Comparison of ENCODE assay signal across 1 cellular context in genomic region chr11:19307498-19307897, GRCh38.
TF ChIP-seq lines count a peak whose summit lies in the region.

No MANE protein-coding gene starts in this region.

TF ChIP-seq in H1, 55 proteins besides CTCF, POLR2A, EP300 and RAD21:
- TF ChIP-seq CTBP2 (IDR thresholded peaks at IDR 0.05; ENCODE audit: borderline replicate concordance, insufficient read depth, insufficient read length, low read length): no peak
- no peak for TF ChIP-seq HDAC6 (IDR thresholded peaks at IDR 0.05; ENCODE audit: low read depth, low read length)
- no peak for TF ChIP-seq CBX5 (IDR thresholded peaks at IDR 0.05; ENCODE audit: low read depth, low read length)
- no peak for TF ChIP-seq BACH1 (IDR thresholded peaks at IDR 0.05; ENCODE audit: low read length)
- TF ChIP-seq, protein P1, sequence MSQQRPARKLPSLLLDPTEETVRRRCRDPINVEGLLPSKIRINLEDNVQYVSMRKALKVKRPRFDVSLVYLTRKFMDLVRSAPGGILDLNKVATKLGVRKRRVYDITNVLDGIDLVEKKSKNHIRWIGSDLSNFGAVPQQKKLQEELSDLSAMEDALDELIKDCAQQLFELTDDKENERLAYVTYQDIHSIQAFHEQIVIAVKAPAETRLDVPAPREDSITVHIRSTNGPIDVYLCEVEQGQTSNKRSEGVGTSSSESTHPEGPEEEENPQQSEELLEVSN (IDR thresholded peaks at IDR 0.05): no peak
- no peak for TF ChIP-seq BRCA1 (IDR thresholded peaks at IDR 0.05; ENCODE audit: low read depth, low read length)
- no peak for TF ChIP-seq TCF12 (IDR thresholded peaks at IDR 0.05; ENCODE audit: low read depth, low read length)
- TF ChIP-seq TBP (IDR thresholded peaks at IDR 0.05; ENCODE audit: low read depth, low read length): no peak
- TF ChIP-seq RBBP5 (IDR thresholded peaks at IDR 0.05; ENCODE audit: borderline replicate concordance, low read depth, low read length): no peak
- TF ChIP-seq KDM1A (IDR thresholded peaks at IDR 0.05; ENCODE audit: borderline replicate concordance, low read length): no peak
- no peak for TF ChIP-seq CHD2 (IDR thresholded peaks at IDR 0.05; ENCODE audit: low read length)
TF ChIP-seq in H1: peak in this region for 0.
